1 cellular context compared by ENCODE assay signal in genomic region chr17:7745748-7746470, GRCh38.
TF ChIP-seq lines count a peak whose summit lies in the region.

No MANE protein-coding gene starts in this region.

TF ChIP-seq in A549, 52 proteins besides CTCF, POLR2A, EP300 and RAD21 (continued from another document):
- TF ChIP-seq E2F6 (IDR thresholded peaks at IDR 0.05; ENCODE audit: borderline replicate concordance, low read depth): no peak
- TF ChIP-seq RCOR1 (IDR thresholded peaks at IDR 0.05; ENCODE audit: low read depth, low read length): no peak
- TF ChIP-seq MAX (IDR thresholded peaks at IDR 0.05): no peak
- TF ChIP-seq PHF8 (IDR thresholded peaks at IDR 0.05; ENCODE audit: borderline replicate concordance, low read depth): no peak
- TF ChIP-seq EHF (CRISPR knock-in tag; IDR thresholded peaks at IDR 0.05): no peak
